1 cellular context compared by ENCODE assay signal in genomic region chr5:112930082-112930344, GRCh38.
TF ChIP-seq lines count a peak whose summit lies in the region.

No MANE protein-coding gene starts in this region.

TF ChIP-seq in GM23338, 12 proteins besides CTCF, POLR2A, EP300 and RAD21 (continued from another document):
- no peak for TF ChIP-seq ZNF462 (CRISPR knock-in tag; IDR thresholded peaks at IDR 0.05)
